11 cellular contexts compared by ENCODE assay signal in the genomic region with DNA sequence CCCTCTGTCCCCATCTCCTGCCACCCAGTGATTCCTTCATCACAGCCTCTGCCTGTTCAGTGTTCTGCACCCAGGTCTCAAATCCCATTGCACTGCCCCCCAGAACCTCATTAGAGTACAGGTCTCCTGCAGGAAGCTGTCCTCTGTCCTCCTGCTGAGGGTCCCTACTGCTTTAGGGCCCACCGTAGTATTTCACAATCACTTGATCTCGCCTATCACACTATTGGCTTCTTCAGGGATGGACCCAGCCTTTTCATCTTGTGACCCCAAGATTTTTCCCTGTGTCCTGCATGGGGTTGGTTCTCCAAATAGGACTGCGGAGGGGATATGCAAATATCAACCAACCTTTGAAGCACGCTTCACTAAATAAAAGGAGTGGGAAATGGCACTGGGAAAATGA.
"Had no signal": no experiment of that assay in that cellular context is flagged by ENCODE, and none has a peak within 500 bp of the region (broad histone marks: within the 10 kb centered on the region; RNA-seq: fewer than 3 reads in every experiment).

No MANE protein-coding gene starts in this region.

- H3K9me3 ChIP-seq: HAP-1 had no signal

- ATAC-seq: GM23338, HCT116 had no signal

- H3K4me3 Mint-ChIP-seq: GM23338, H9, HFFc6 had no signal

- H3K4me3 ChIP-seq: GM23248, GM23338, HAP-1 had no signal

- H3K27ac Mint-ChIP-seq: GM23338, H9, HFFc6 had no signal

- H3K36me3 ChIP-seq: HAP-1 had no signal

- H3K4me2 ChIP-seq: GM23338 had no signal

- H2AFZ ChIP-seq: GM23248, GM23338 had no signal

- H3K9ac ChIP-seq: GM23248 had no signal

- H3K27ac ChIP-seq: GM23248 had no signal

- DNase-seq: GM23248, GOT3, H7, H9, HCEC 1CT, HFFc6 had no signal

- H3K4me1 ChIP-seq: HAP-1 had no signal

- FAIRE-seq: H1, H54 had no signal
